16 cellular contexts compared by ENCODE assay signal in the genomic region with DNA sequence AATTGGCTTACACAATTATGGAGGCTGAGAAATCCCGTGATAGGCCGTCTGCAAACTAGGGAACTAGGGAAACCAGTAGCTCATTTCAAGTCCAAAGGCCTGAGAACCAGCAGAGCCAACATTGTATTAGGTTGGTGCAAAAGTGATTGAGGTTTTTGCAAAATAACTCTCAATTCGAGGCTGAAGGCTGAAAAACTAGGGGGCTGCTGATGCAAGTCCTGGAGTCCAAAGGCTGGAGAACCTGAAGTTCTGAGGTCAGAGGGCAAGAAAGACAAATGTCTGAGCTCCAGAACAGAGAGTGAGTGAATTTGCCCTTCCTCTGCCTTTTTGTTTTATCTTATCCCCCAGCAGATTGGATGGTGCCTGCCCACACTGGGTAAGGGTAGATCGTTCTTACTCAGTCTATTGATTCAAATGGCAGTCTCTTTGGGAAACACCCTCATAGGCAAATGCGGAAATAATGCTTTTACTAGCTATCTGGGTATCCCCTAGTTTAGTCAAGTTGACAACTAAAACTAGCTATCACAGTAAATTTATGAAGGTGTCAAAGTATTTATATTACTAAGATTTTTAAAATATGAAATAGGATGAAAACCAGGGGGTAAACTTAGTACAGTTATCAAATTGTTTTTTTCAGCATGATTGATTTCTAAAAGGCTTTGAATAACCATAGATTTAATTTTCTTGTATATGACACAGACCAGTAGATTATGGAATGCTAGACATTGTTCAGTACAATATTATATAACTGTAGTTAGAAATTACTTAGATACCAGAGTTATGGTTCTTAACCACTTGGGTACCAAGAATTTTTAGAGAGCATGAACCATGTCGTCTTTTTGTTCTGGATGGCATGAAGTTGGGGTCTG. TPM values are rescaled to one million over a fixed set of nuclear protein-coding genes. Genes with fewer than 3 reads are reported as not detected.
DNase-seq lines count a peak whose midpoint lies in the region; ATAC-seq and TF ChIP-seq lines count a peak whose summit lies in the region.
"Had no signal": no experiment of that assay in that cellular context is flagged by ENCODE, and none has a peak within 500 bp of the region (broad histone marks: within the 10 kb centered on the region; RNA-seq: fewer than 3 reads in every experiment).

No MANE protein-coding gene starts in this region.

- peaks cover 3% of the 10 kb centered on the region for H3K9me3 Mint-ChIP-seq in activated B cell treated with CpG ODN at 0.5 μM for 24 hours
- H3K9me3 Mint-ChIP-seq in stimulated activated naive CD8-positive, alpha-beta T cell treated with anti-CD3 and anti-CD28 coated beads, Interleukin-15, amount 100 ng/mL, for 72 hours = peaks cover 0 to 12% of the 10 kb centered on the region in 2 donors

- ATAC-seq in HG02623 (IDR thresholded peaks at IDR 0.05; ENCODE audit: unreplicated experiment) (peak; percentile 53), activated B cell treated with CpG ODN at 0.5 μM for 24 hours (ENCODE audit: low read depth) (peak; percentile 50), GM19455 (IDR thresholded peaks at IDR 0.05; ENCODE audit: unreplicated experiment) (no peak)
- peak; percentile 99 for ATAC-seq in stimulated activated naive CD8-positive, alpha-beta T cell treated with anti-CD3 and anti-CD28 coated beads, Interleukin-15, amount 100 ng/mL, for 72 hours
- ATAC-seq: left cardiac atrium had no signal

- peaks cover 55% of the 10 kb centered on the region for H3K4me1 Mint-ChIP-seq in activated B cell treated with CpG ODN at 0.5 μM for 24 hours
- H3K4me1 Mint-ChIP-seq in stimulated activated naive CD8-positive, alpha-beta T cell treated with anti-CD3 and anti-CD28 coated beads, Interleukin-15, amount 100 ng/mL, for 72 hours = peaks cover 35% of the 10 kb centered on the region
- H3K4me1 Mint-ChIP-seq: brain had no signal

- TF ChIP-seq CTCF in activated B cell treated with CpG ODN at 0.5 μM for 24 hours (IDR thresholded peaks at IDR 0.05) = no peak

- intact Hi-C loops in activated B cell treated with CpG ODN at 0.5 μM for 24 hours (cut with micrococcal nuclease) = loop anchor here (2.0 kb wide), 1 partner anchor 14 kb away; no protein-coding TSS in a partner anchor

- no peak overlapping the region for H3K4me3 Mint-ChIP-seq in activated B cell treated with CpG ODN at 0.5 μM for 24 hours
- H3K4me3 Mint-ChIP-seq in stimulated activated naive CD8-positive, alpha-beta T cell treated with anti-CD3 and anti-CD28 coated beads, Interleukin-15, amount 100 ng/mL, for 72 hours = no peak overlapping the region
- H3K4me3 Mint-ChIP-seq: brain had no signal

- peak; percentile 25 for DNase-seq in stimulated activated CD4-positive, alpha-beta T cell treated with anti-CD3 and anti-CD28 coated beads, Interleukin-4, amount 100 ng/mL, for 24 hours
- no peak for DNase-seq in stimulated activated CD4-positive, alpha-beta T cell treated with anti-CD3 and anti-CD28 coated beads, Interleukin-2, amount 100 ng/mL, for 24 hours
- no peak for DNase-seq in activated B cell treated with CpG ODN at 0.5 μM for 24 hours
- peak in 1 of 2 donors; percentile 41 for DNase-seq in stimulated activated naive CD8-positive, alpha-beta T cell treated with anti-CD3 and anti-CD28 coated beads, Interleukin-15, amount 100 ng/mL, for 72 hours
- DNase-seq in NCI-H510A treated with DMSO at 0.1 percent for 48 hours (lab: John Stamatoyannopoulos, UW) = no peak
- DNase-seq in NCI-H446 treated with DMSO at 0.1 percent for 48 hours (lab: John Stamatoyannopoulos, UW) = no peak
- DNase-seq: activated effector memory CD4-positive, alpha-beta T cell treated with Interleukin-2 at 50 U/mL for 16 hours; BE2C; DND-41; left cardiac atrium; NCI-H526 treated with DMSO at 0.1 percent for 48 hours; SW 1271; tibial artery had no signal

- POLR2A ChIA-PET in activated B cell treated with CpG ODN at 0.5 μM for 24 hours (lab: Charles Lee) = interaction anchor here (0.6 to 1.5 kb wide), 3 partner anchors 10 to 625 kb away, joined by 3 to 5 read pairs (median 4); no protein-coding TSS in a partner anchor

- no peaks in the 10 kb centered on the region for H3K27me3 Mint-ChIP-seq in activated B cell treated with CpG ODN at 0.5 μM for 24 hours
- H3K27me3 Mint-ChIP-seq in stimulated activated naive CD8-positive, alpha-beta T cell treated with anti-CD3 and anti-CD28 coated beads, Interleukin-15, amount 100 ng/mL, for 72 hours = no peaks in the 10 kb centered on the region
- H3K27me3 Mint-ChIP-seq: brain had no signal

- CTCF ChIA-PET in activated B cell treated with CpG ODN at 0.5 μM for 24 hours (lab: Charles Lee) = interaction anchor here (0.6 to 1.2 kb wide), 3 partner anchors 9 to 550 kb away, joined by 3 to 4 read pairs (median 3); no protein-coding TSS in a partner anchor

- peak overlapping the region; percentile 48 for H3K27ac Mint-ChIP-seq in activated B cell treated with CpG ODN at 0.5 μM for 24 hours
- H3K27ac Mint-ChIP-seq in stimulated activated naive CD8-positive, alpha-beta T cell treated with anti-CD3 and anti-CD28 coated beads, Interleukin-15, amount 100 ng/mL, for 72 hours = peak overlapping the region in 1 of 2 donors; percentile 14
- H3K27ac Mint-ChIP-seq: brain had no signal

- peaks cover 37% of the 10 kb centered on the region for H3K36me3 Mint-ChIP-seq in activated B cell treated with CpG ODN at 0.5 μM for 24 hours (ENCODE audit: low read depth)

RNA-seq across cellular contexts. Expression of gene RABGAP1L, which starts 15.4 kb away (rescaled TPM):
- total RNA-seq in activated B cell treated with CpG ODN at 0.5 μM for 24 hours = 103 and 126 TPM in 2 replicates
